32 cellular contexts compared by ENCODE assay signal in genomic region chr7:17928055-17928454, GRCh38.
"Had no signal": no experiment of that assay in that cellular context is flagged by ENCODE, and none has a peak within 500 bp of the region (broad histone marks: within the 10 kb centered on the region; RNA-seq: fewer than 3 reads in every experiment).

No MANE protein-coding gene starts in this region.

- H3K27me3 Mint-ChIP-seq: activated CD4-positive, alpha-beta memory T cell treated with anti-CD3 and anti-CD28 coated beads for 36 hours; activated CD4-positive, alpha-beta T cell treated with anti-CD3 and anti-CD28 coated beads for 36 hours; activated CD4-positive, alpha-beta T cell treated with anti-CD3 and anti-CD28 coated beads, Interleukin-2, amount 10 ng/mL, durations not matched to agents 24 days and 14 days; activated CD8-positive, alpha-beta memory T cell treated with anti-CD3 and anti-CD28 coated beads, Interleukin-2, amount 10 ng/mL, durations not matched to agents 7 days and 5 days; activated naive CD4-positive, alpha-beta T cell treated with anti-CD3 and anti-CD28 coated beads, Interleukin-2, amount 10 ng/mL, durations not matched to agents 7 days and 5 days; activated naive CD8-positive, alpha-beta T cell; effector memory CD8-positive, alpha-beta T cell had no signal

- H3K27ac Mint-ChIP-seq: activated CD4-positive, alpha-beta memory T cell treated with anti-CD3 and anti-CD28 coated beads for 36 hours; activated CD4-positive, alpha-beta T cell treated with anti-CD3 and anti-CD28 coated beads for 36 hours; activated CD4-positive, alpha-beta T cell treated with anti-CD3 and anti-CD28 coated beads, Interleukin-2, amount 10 ng/mL, durations not matched to agents 24 days and 14 days; activated CD8-positive, alpha-beta memory T cell treated with anti-CD3 and anti-CD28 coated beads, Interleukin-2, amount 10 ng/mL, durations not matched to agents 7 days and 5 days; activated CD8-positive, alpha-beta T cell treated with anti-CD3 and anti-CD28 coated beads, Interleukin-2, amount 10 ng/mL, durations not matched to agents 7 days and 5 days; activated naive CD4-positive, alpha-beta T cell treated with anti-CD3 and anti-CD28 coated beads, Interleukin-2, amount 10 ng/mL, durations not matched to agents 7 days and 5 days; activated naive CD8-positive, alpha-beta T cell; activated T-helper 1 cell treated with anti-CD3 and anti-CD28 coated beads, Interleukin-12 subunit alpha, Interleukin-12 subunit beta, Interleukin-2, Interleukin-4 antibody, amounts not matched to agents 30 ng/mL and 10 ng/mL and 1 ng/mL, durations not matched to agents 14 hours and 24 hours and 36 hours; activated T-helper 2 cell treated with anti-CD3 and anti-CD28 coated beads, Interferon-gamma antibody, Interleukin-2, Interleukin-4, amounts not matched to agents 10 μg/mL and 5 μg/mL and 100 μg/mL, durations not matched to agents 14 hours and 24 hours and 36 hours; effector memory CD8-positive, alpha-beta T cell had no signal

- H3K27ac ChIP-seq: brain microvascular endothelial cell, epithelial cell of prostate, esophagus squamous epithelium, gastroesophageal sphincter, WERI-Rb-1 had no signal

- H3K4me3 ChIP-seq: esophagus squamous epithelium, gastroesophageal sphincter had no signal

- H3K36me3 Mint-ChIP-seq: activated CD4-positive, alpha-beta memory T cell treated with anti-CD3 and anti-CD28 coated beads for 36 hours; activated naive CD4-positive, alpha-beta T cell treated with anti-CD3 and anti-CD28 coated beads, Interleukin-2, amount 10 ng/mL, durations not matched to agents 7 days and 5 days had no signal

- H3K27me3 ChIP-seq: brain microvascular endothelial cell, esophagus squamous epithelium, gastroesophageal sphincter had no signal

- H3K9me3 ChIP-seq: esophagus squamous epithelium, gastroesophageal sphincter had no signal

- ATAC-seq: activated CD4-positive, alpha-beta T cell treated with anti-CD3 and anti-CD28 coated beads for 36 hours; activated CD8-positive, alpha-beta memory T cell treated with anti-CD3 and anti-CD28 coated beads, Interleukin-2, amount 10 ng/mL, durations not matched to agents 7 days and 5 days; activated CD8-positive, alpha-beta T cell treated with anti-CD3 and anti-CD28 coated beads, Interleukin-2, amount 10 ng/mL, durations not matched to agents 7 days and 5 days; effector memory CD8-positive, alpha-beta T cell; gastroesophageal sphincter had no signal

- FAIRE-seq: astrocyte, bronchial epithelial cell, colon, endothelial cell of umbilical vein had no signal

- H3K9me3 Mint-ChIP-seq: activated CD4-positive, alpha-beta memory T cell treated with anti-CD3 and anti-CD28 coated beads for 36 hours; activated CD4-positive, alpha-beta T cell treated with anti-CD3 and anti-CD28 coated beads, Interleukin-2, amount 10 ng/mL, durations not matched to agents 24 days and 14 days; activated naive CD4-positive, alpha-beta T cell treated with anti-CD3 and anti-CD28 coated beads, Interleukin-2, amount 10 ng/mL, durations not matched to agents 7 days and 5 days; activated T-helper 1 cell treated with anti-CD3 and anti-CD28 coated beads, Interleukin-12 subunit alpha, Interleukin-12 subunit beta, Interleukin-2, Interleukin-4 antibody, amounts not matched to agents 30 ng/mL and 10 ng/mL and 1 ng/mL, durations not matched to agents 14 hours and 24 hours and 36 hours; activated T-helper 2 cell treated with anti-CD3 and anti-CD28 coated beads, Interferon-gamma antibody, Interleukin-2, Interleukin-4, amounts not matched to agents 10 μg/mL and 5 μg/mL and 100 μg/mL, durations not matched to agents 14 hours and 24 hours and 36 hours; effector memory CD8-positive, alpha-beta T cell had no signal

- H3K36me3 ChIP-seq: brain microvascular endothelial cell, esophagus squamous epithelium, gastroesophageal sphincter, WERI-Rb-1 had no signal

- H3K4me3 Mint-ChIP-seq: activated CD4-positive, alpha-beta memory T cell treated with anti-CD3 and anti-CD28 coated beads for 36 hours; activated CD4-positive, alpha-beta T cell treated with anti-CD3 and anti-CD28 coated beads for 36 hours; activated CD4-positive, alpha-beta T cell treated with anti-CD3 and anti-CD28 coated beads, Interleukin-2, amount 10 ng/mL, durations not matched to agents 24 days and 14 days; activated CD8-positive, alpha-beta memory T cell treated with anti-CD3 and anti-CD28 coated beads, Interleukin-2, amount 10 ng/mL, durations not matched to agents 7 days and 5 days; activated CD8-positive, alpha-beta T cell treated with anti-CD3 and anti-CD28 coated beads, Interleukin-2, amount 10 ng/mL, durations not matched to agents 7 days and 5 days; activated naive CD4-positive, alpha-beta T cell treated with anti-CD3 and anti-CD28 coated beads, Interleukin-2, amount 10 ng/mL, durations not matched to agents 7 days and 5 days; activated naive CD8-positive, alpha-beta T cell; activated T-helper 1 cell treated with anti-CD3 and anti-CD28 coated beads, Interleukin-12 subunit alpha, Interleukin-12 subunit beta, Interleukin-2, Interleukin-4 antibody, amounts not matched to agents 30 ng/mL and 10 ng/mL and 1 ng/mL, durations not matched to agents 14 hours and 24 hours and 36 hours; effector memory CD8-positive, alpha-beta T cell had no signal

- DNase-seq: activated CD4-positive, alpha-beta memory T cell treated with anti-CD3 and anti-CD28 coated beads for 36 hours; activated CD4-positive, alpha-beta T cell treated with anti-CD3 and anti-CD28 coated beads for 36 hours; activated CD4-positive, alpha-beta T cell treated with anti-CD3 and anti-CD28 coated beads, Interleukin-2, amount 10 ng/mL, durations not matched to agents 24 days and 14 days; activated CD4-positive, CD25-positive, alpha-beta regulatory T cell; activated CD4-positive, CD25-positive, alpha-beta regulatory T cell treated with anti-CD3 and anti-CD28 coated beads, Interleukin-2, amount 50 U/mL, for 72 hours; activated CD8-positive, alpha-beta memory T cell treated with anti-CD3 and anti-CD28 coated beads, Interleukin-2, amount 10 ng/mL, durations not matched to agents 7 days and 5 days; activated CD8-positive, alpha-beta memory T cell treated with anti-CD3 and anti-CD28 coated beads, Interleukin-2, amount 50 U/mL, for 4 hours; activated CD8-positive, alpha-beta T cell treated with anti-CD3 and anti-CD28 coated beads, Interleukin-2, amount 10 ng/mL, durations not matched to agents 7 days and 5 days; activated effector memory CD4-positive, alpha-beta T cell treated with anti-CD3 and anti-CD28 coated beads, Interleukin-2, amount 50 U/mL, for 16 hours; activated naive CD4-positive, alpha-beta T cell treated with anti-CD3 and anti-CD28 coated beads, Interleukin-2, amount 10 ng/mL, durations not matched to agents 7 days and 5 days; activated T-cell treated with anti-CD3 and anti-CD28 coated beads, Interleukin-2, amount 50 U/mL, for 1 hour; activated T-cell treated with anti-CD3 and anti-CD28 coated beads, Interleukin-2, amount 50 U/mL, for 48 hours; amniotic stem cell; anterior cingulate cortex; brain microvascular endothelial cell; cortex of kidney; dermis blood vessel endothelial cell; effector CD4-positive, alpha-beta T cell; effector memory CD8-positive, alpha-beta T cell; esophagus squamous epithelium; foreskin melanocyte; T-helper 9 cell; WERI-Rb-1 had no signal
